In genomic region chr5:73668422-73669116, GRCh38 we compare ENCODE assay signal across 1 cellular context.
TF ChIP-seq lines count a peak whose summit lies in the region.

No MANE protein-coding gene starts in this region.

TF ChIP-seq in HEK293T, 16 proteins besides CTCF, POLR2A, EP300 and RAD21 (continued from another document):
- TF ChIP-seq LEF1 (IDR thresholded peaks at IDR 0.05; ENCODE audit: borderline replicate concordance) (no peak), SP1 (IDR thresholded peaks at IDR 0.05) (no peak), ELF4 (IDR thresholded peaks at IDR 0.05) (no peak), PKNOX1 (IDR thresholded peaks at IDR 0.05) (no peak)
TF ChIP-seq in HEK293T: peak in this region for 0.
